9 cellular contexts compared by ENCODE assay signal in the genomic region with DNA sequence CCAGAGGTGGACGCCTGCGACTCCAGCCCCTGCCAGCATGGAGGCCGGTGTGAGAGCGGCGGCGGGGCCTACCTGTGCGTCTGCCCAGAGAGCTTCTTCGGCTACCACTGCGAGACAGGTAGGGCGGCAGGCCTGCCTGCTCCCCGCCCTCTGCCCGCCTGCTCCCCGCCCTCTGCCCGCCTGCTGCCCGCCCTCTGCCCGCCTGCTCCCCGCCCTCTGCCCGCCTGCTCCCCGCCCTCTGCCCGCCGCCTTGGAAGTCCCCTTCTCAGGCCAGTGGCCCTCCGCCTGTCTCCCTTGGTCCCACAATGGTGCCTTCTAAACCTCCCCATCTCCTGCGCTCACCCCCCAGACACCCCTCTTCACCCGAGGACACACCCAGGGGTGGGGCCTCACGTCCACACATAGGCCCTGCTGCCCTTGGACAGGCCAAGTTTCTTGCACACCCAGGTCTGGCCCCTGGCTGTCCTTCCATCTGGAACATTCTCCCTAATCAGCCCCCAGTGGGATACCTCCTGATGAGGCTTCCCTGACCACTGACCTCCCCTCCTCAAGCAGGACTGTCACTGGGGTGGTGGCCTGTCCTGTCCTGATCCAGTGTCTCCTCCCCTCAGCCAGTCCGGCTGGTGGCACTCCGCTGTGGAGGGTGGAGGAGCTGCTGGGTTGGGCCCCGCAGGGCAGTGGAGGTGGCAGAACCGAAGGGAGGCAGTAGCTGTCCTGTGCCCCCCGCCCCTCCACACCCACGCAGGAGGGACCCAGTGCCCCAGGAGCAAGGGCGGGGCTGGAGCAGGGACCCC. TPM values are rescaled to one million over a fixed set of nuclear protein-coding genes. Genes with fewer than 3 reads are reported as not detected.
DNase-seq lines count a peak whose midpoint lies in the region; ATAC-seq and TF ChIP-seq lines count a peak whose summit lies in the region.
"Had no signal": no experiment of that assay in that cellular context is flagged by ENCODE, and none has a peak within 500 bp of the region (broad histone marks: within the 10 kb centered on the region; RNA-seq: fewer than 3 reads in every experiment).

No MANE protein-coding gene starts in this region.

- no peaks in the 10 kb centered on the region for H4K20me1 ChIP-seq in GM23338 (replicated peaks; ENCODE audit: insufficient read depth)

- H3K18ac ChIP-seq in trophoblast cell (ENCODE audit: low read length) = no peak overlapping the region

- H3K27me3 ChIP-seq in GM23338 (ENCODE audit: insufficient read depth) (no peaks in the 10 kb centered on the region), trophoblast cell (ENCODE audit: insufficient read depth, low read length) (no peaks in the 10 kb centered on the region)
- H3K27me3 ChIP-seq: cardiac muscle cell had no signal

- DNase-seq in GM23338 (ENCODE audit: low spot score) (peak; percentile 70), trophoblast cell (no peak), GM19238 (ENCODE audit: insufficient read length, low spot score) (no peak), AG08395 (ENCODE audit: low spot score) (no peak)
- DNase-seq in effector memory CD8-positive, alpha-beta T cell = peak; percentile 20 to 24 (median 23)

- no peaks in the 10 kb centered on the region for H3K4me1 ChIP-seq in GM23338 (ENCODE audit: insufficient read depth)
- no peaks in the 10 kb centered on the region for H3K4me1 ChIP-seq in trophoblast cell (ENCODE audit: control insufficient read depth in 1 of 2, insufficient read depth in 2 of 2, low read length in 2 of 2)

- no peaks in the 10 kb centered on the region for H3K9me2 ChIP-seq in GM23338 (ENCODE audit: insufficient read depth)

- WGBS in trophoblast cell (ENCODE audit: extremely low coverage, insufficient coverage, insufficient read length) = no CpG with 5 or more reads among the region's 32 CpGs

- no peaks in the 10 kb centered on the region for H3K36me3 ChIP-seq in GM23338 (ENCODE audit: insufficient read depth)
- no peaks in the 10 kb centered on the region for H3K36me3 ChIP-seq in trophoblast cell (ENCODE audit: control insufficient read depth in 1 of 2, insufficient read depth in 2 of 2, low read length in 2 of 2)
- H3K36me3 ChIP-seq: cardiac muscle cell had no signal

- H3K27me3 Mint-ChIP-seq in GM23338 (ENCODE audit: insufficient read depth, low read depth, poor library complexity) = peaks cover 5% of the 10 kb centered on the region
- H3K27me3 Mint-ChIP-seq in effector memory CD8-positive, alpha-beta T cell = peaks cover 0 to 11% of the 10 kb centered on the region in 2 donors

- H3K4me3 ChIP-seq in GM23338 (peak overlapping the region; percentile 49), trophoblast cell (ENCODE audit: low read depth, low read length) (peak overlapping the region; percentile 0)
- H3K4me3 ChIP-seq: cardiac muscle cell had no signal

- H2BK120ac ChIP-seq in trophoblast cell (ENCODE audit: insufficient read depth, low read length, poor library complexity) = no peak overlapping the region

- H3K79me1 ChIP-seq in trophoblast cell (ENCODE audit: low read length) = no peaks in the 10 kb centered on the region

- H3K27ac ChIP-seq in GM23338 (ENCODE audit: low read depth) = no peak overlapping the region
- peak overlapping the region; percentile 70 for H3K27ac ChIP-seq in VCaP
- no peak overlapping the region for H3K27ac ChIP-seq in trophoblast cell (ENCODE audit: low read depth, low read length)
- H3K27ac ChIP-seq: cardiac muscle cell had no signal

- H3K79me2 ChIP-seq in GM23338 (replicated peaks; ENCODE audit: insufficient read depth) (no peaks in the 10 kb centered on the region), trophoblast cell (ENCODE audit: control insufficient read depth, insufficient read depth, low read length, poor library complexity) (no peaks in the 10 kb centered on the region)

- no peak overlapping the region for H3K9ac ChIP-seq in trophoblast cell (ENCODE audit: low read length)

- H3K4me1 Mint-ChIP-seq in GM23338 = no peaks in the 10 kb centered on the region; the same call in 2 of the 3 replicates
- H3K4me1 Mint-ChIP-seq in effector memory CD8-positive, alpha-beta T cell (ENCODE audit: low read depth in 2 of 2) = peaks cover 0 to 8% of the 10 kb centered on the region in 2 donors

- H3K23ac ChIP-seq in trophoblast cell (ENCODE audit: low read length) = no peak overlapping the region

- peak overlapping the region; percentile 59; the same call in 2 of the 3 replicates for H3K4me3 Mint-ChIP-seq in GM23338
- peak overlapping the region; percentile 53 to 62 for H3K4me3 Mint-ChIP-seq in effector memory CD8-positive, alpha-beta T cell

- no peak overlapping the region for H2BK5ac ChIP-seq in trophoblast cell (ENCODE audit: low read depth, low read length, poor library complexity)

- peaks cover 2% of the 10 kb centered on the region for H3K9me3 ChIP-seq in trophoblast cell (ENCODE audit: insufficient read depth, low read depth, low read length)

- H3K9me3 Mint-ChIP-seq in GM23338 = no peaks in the 10 kb centered on the region
- no peaks in the 10 kb centered on the region for H3K9me3 Mint-ChIP-seq in effector memory CD8-positive, alpha-beta T cell

- H3K14ac ChIP-seq in trophoblast cell (ENCODE audit: low read length) = no peak overlapping the region

- H3K27ac Mint-ChIP-seq in GM23338 = no peak overlapping the region
- H3K27ac Mint-ChIP-seq in effector memory CD8-positive, alpha-beta T cell = peak overlapping the region in 1 of 2 donors; percentile 15

- TF ChIP-seq CTCF in GM23338 (conservative IDR thresholded peaks at IDR 0.05; ENCODE audit: low read depth in 2 of 2) = no peak
- TF ChIP-seq CTCF in VCaP (conservative IDR thresholded peaks at IDR 0.05) = no peak

- H2AFZ ChIP-seq in GM23338 (0 out of 2 replicates have a peak overlapping the region, but pooled peaks have one; percentile 14), trophoblast cell (ENCODE audit: insufficient read depth, low read length, poor library complexity) (peak overlapping the region; percentile 62)

- no peak overlapping the region for H4K8ac ChIP-seq in trophoblast cell (ENCODE audit: low read depth, low read length)

- no peak overlapping the region for H3K4ac ChIP-seq in trophoblast cell (ENCODE audit: low read depth, low read length)

- H2AK5ac ChIP-seq in trophoblast cell (ENCODE audit: low read length) = no peak overlapping the region

- no peak overlapping the region for H4K12ac ChIP-seq in trophoblast cell (ENCODE audit: low read depth, low read length)

- no peak overlapping the region for H2BK12ac ChIP-seq in trophoblast cell (ENCODE audit: low read length)

- peak; percentile 86 for ATAC-seq in GM23338
- peak; percentile 78 for ATAC-seq in effector memory CD8-positive, alpha-beta T cell (replicated peaks)
- ATAC-seq in HG02571 (IDR thresholded peaks at IDR 0.05; ENCODE audit: unreplicated experiment) = no peak
- ATAC-seq in GM21447 (IDR thresholded peaks at IDR 0.05; ENCODE audit: unreplicated experiment) = no peak

- no peaks in the 10 kb centered on the region for H3F3A ChIP-seq in GM23338 (replicated peaks; ENCODE audit: low read depth)

- H3K36me3 Mint-ChIP-seq in GM23338 (ENCODE audit: low read depth) = no peaks in the 10 kb centered on the region
- H3K36me3 Mint-ChIP-seq in effector memory CD8-positive, alpha-beta T cell (ENCODE audit: insufficient read depth) = no peaks in the 10 kb centered on the region

- no peak overlapping the region for H4K91ac ChIP-seq in trophoblast cell (ENCODE audit: low read depth, low read length)

- H3K4me2 ChIP-seq in GM23338 (peak overlapping the region; percentile 70), trophoblast cell (ENCODE audit: low read length) (peak overlapping the region; percentile 55)

TF ChIP-seq in GM23338, 12 proteins besides CTCF, POLR2A, EP300 and RAD21:
- TF ChIP-seq EZH2 (IDR thresholded peaks at IDR 0.05; ENCODE audit: low read depth, unreplicated experiment) (no peak), POLR2AphosphoS5 (IDR thresholded peaks at IDR 0.05; ENCODE audit: low read depth) (peak; percentile 37; the same call in 1 of the 2 replicates), STAT1 (IDR thresholded peaks at IDR 0.05; ENCODE audit: unreplicated experiment) (peak; percentile 100), NANOG (IDR thresholded peaks at IDR 0.05; ENCODE audit: borderline replicate concordance) (no peak)
- TF ChIP-seq, protein P1, sequence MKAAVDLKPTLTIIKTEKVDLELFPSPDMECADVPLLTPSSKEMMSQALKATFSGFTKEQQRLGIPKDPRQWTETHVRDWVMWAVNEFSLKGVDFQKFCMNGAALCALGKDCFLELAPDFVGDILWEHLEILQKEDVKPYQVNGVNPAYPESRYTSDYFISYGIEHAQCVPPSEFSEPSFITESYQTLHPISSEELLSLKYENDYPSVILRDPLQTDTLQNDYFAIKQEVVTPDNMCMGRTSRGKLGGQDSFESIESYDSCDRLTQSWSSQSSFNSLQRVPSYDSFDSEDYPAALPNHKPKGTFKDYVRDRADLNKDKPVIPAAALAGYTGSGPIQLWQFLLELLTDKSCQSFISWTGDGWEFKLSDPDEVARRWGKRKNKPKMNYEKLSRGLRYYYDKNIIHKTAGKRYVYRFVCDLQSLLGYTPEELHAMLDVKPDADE (IDR thresholded peaks at IDR 0.05) = no peak

RNA-seq across cellular contexts. Expression of a gene that starts 37.9 kb away (rescaled TPM):
- 58.0 and 63.6 TPM in 2 replicates for total RNA-seq in GM23338 (2014; rRNA removed; shearing (Covaris generic))
- 15.3 and 15.7 TPM in 2 replicates for polyA plus RNA-seq in GM23338 (2016; fragmentation: Nextera tagmentation; extraction: Ambion mirVana)
- 16.4 TPM in 2 replicates for polyA plus RNA-seq in trophoblast cell (2013)

Comparison
In these comparisons a context has a peak if more than half of its experiments do, and no peak if none do; other contexts are left out.
1. ATAC-seq: peak in GM23338 (single experiment) and effector memory CD8-positive, alpha-beta T cell (single experiment); none in HG02571 (single experiment) and GM21447 (single experiment).
2. DNase-seq: peak in GM23338 (single experiment) and effector memory CD8-positive, alpha-beta T cell (3 of 3); none in trophoblast cell (0 of 2), GM19238 (single experiment) and AG08395 (single experiment).